Comparison of ENCODE assay signal across 17 cellular contexts in genomic region chr17:17018021-17018441, GRCh38. TPM values are rescaled to one million over a fixed set of nuclear protein-coding genes. Genes with fewer than 3 reads are reported as not detected.
DNase-seq lines count a peak whose midpoint lies in the region; ATAC-seq and TF ChIP-seq lines count a peak whose summit lies in the region.
"Had no signal": no experiment of that assay in that cellular context is flagged by ENCODE, and none has a peak within 500 bp of the region (broad histone marks: within the 10 kb centered on the region; RNA-seq: fewer than 3 reads in every experiment).

No MANE protein-coding gene starts in this region.

- H3K4me1 ChIP-seq in breast epithelium (no peaks in the 10 kb centered on the region), mucosa of descending colon (ENCODE audit: low read depth) (peaks cover 12% of the 10 kb centered on the region)
- H3K4me1 ChIP-seq: BE2C had no signal

- H3K27ac ChIP-seq in breast epithelium: peak overlapping the region; percentile 76 to 78
- H3K27ac ChIP-seq: heart left ventricle, thoracic aorta had no signal

- CTCF ChIA-PET in MCF 10A (lab: Yijun Ruan, JAX): no interaction called here
- CTCF ChIA-PET in WTC11 (lab: Charles Lee): no interaction called here

- BruUV-seq in MCF 10A (replicated peaks; lab: Mats Ljungman, UMichigan): no TSS peak

- no peaks in the 10 kb centered on the region for H3K27me3 Mint-ChIP-seq in MCF 10A (ENCODE audit: insufficient read depth, unreplicated experiment)
- peaks cover 2% of the 10 kb centered on the region; the same call in 1 of the 2 replicates for H3K27me3 Mint-ChIP-seq in WTC11 (ENCODE audit: low read depth)
- no peaks in the 10 kb centered on the region for H3K27me3 Mint-ChIP-seq in type B pancreatic cell
- H3K27me3 Mint-ChIP-seq: activated B cell treated with CpG ODN at 0.5 μM for 24 hours had no signal

- H3K36me3 ChIP-seq in breast epithelium (no peaks in the 10 kb centered on the region), mucosa of descending colon (ENCODE audit: low read depth) (no peaks in the 10 kb centered on the region)
- H3K36me3 ChIP-seq: BE2C, esophagus squamous epithelium, heart left ventricle, thoracic aorta had no signal

- DNase-seq in breast epithelium (ENCODE audit: low spot score in 2 of 2): peak in 1 of 2 donors; percentile 47
- DNase-seq in MCF 10A (ENCODE audit: unreplicated experiment): no peak
- DNase-seq in WTC11 (ENCODE audit: low spot score): no peak
- peak in 2 of 3 donors; percentile 22 to 34 for DNase-seq in mucosa of descending colon
- no peak for DNase-seq in type B pancreatic cell (ENCODE audit: extremely low spot score, unreplicated experiment)
- DNase-seq in stimulated activated CD4-positive, alpha-beta T cell treated with anti-CD3 and anti-CD28 coated beads, Interleukin-1b, Interleukin-23, amount 100 ng/mL, for 48 hours: no peak
- DNase-seq in NCI-H2107 (lab: John Stamatoyannopoulos, UW): no peak
- DNase-seq in kidney glomerular epithelial cell (lab: John Stamatoyannopoulos, UW): no peak
- DNase-seq: activated B cell treated with CpG ODN at 0.5 μM for 24 hours; activated CD8-positive, alpha-beta memory T cell treated with anti-CD3 and anti-CD28 coated beads, Interleukin-2, amount 50 U/mL, for 4 hours; BE2C; esophagus squamous epithelium; NCI-H1092 treated with DMSO at 0.1 percent for 48 hours; NCI-H345 had no signal

- no peaks in the 10 kb centered on the region for H3K36me3 Mint-ChIP-seq in MCF 10A (ENCODE audit: insufficient read depth, unreplicated experiment)
- H3K36me3 Mint-ChIP-seq in WTC11: no peaks in the 10 kb centered on the region
- H3K36me3 Mint-ChIP-seq in type B pancreatic cell: no peaks in the 10 kb centered on the region

- H3K4me3 ChIP-seq in breast epithelium (no peak overlapping the region), mucosa of descending colon (no peak overlapping the region)
- H3K4me3 ChIP-seq: esophagus squamous epithelium, heart left ventricle, thoracic aorta had no signal

- no peaks in the 10 kb centered on the region for H3K9me3 ChIP-seq in breast epithelium
- no peaks in the 10 kb centered on the region for H3K9me3 ChIP-seq in mucosa of descending colon
- H3K9me3 ChIP-seq: BE2C, esophagus squamous epithelium, heart left ventricle, thoracic aorta had no signal

- H3K27ac Mint-ChIP-seq in MCF 10A (ENCODE audit: low read depth, unreplicated experiment): no peak overlapping the region
- peak overlapping the region; percentile 76; the same call in 1 of the 2 replicates for H3K27ac Mint-ChIP-seq in WTC11
- H3K27ac Mint-ChIP-seq in type B pancreatic cell: peak overlapping the region; percentile 94
- H3K27ac Mint-ChIP-seq: activated B cell treated with CpG ODN at 0.5 μM for 24 hours had no signal

- no peak for ATAC-seq in WTC11
- ATAC-seq in mucosa of descending colon: no peak
- ATAC-seq: heart left ventricle had no signal

- POLR2A ChIA-PET in MCF 10A (lab: Yijun Ruan, JAX): no interaction called here
- POLR2A ChIA-PET in WTC11 (lab: Charles Lee): no interaction called here

- H3K4me3 Mint-ChIP-seq in MCF 10A (ENCODE audit: unreplicated experiment) (no peak overlapping the region), WTC11 (no peak overlapping the region), type B pancreatic cell (no peak overlapping the region)
- H3K4me3 Mint-ChIP-seq: activated B cell treated with CpG ODN at 0.5 μM for 24 hours had no signal

- H3K4me1 Mint-ChIP-seq in MCF 10A (ENCODE audit: insufficient read depth, unreplicated experiment) (peaks cover 25% of the 10 kb centered on the region), WTC11 (peaks cover 8% of the 10 kb centered on the region), type B pancreatic cell (ENCODE audit: unreplicated experiment) (peaks cover 16% of the 10 kb centered on the region)

- intact Hi-C loops in breast epithelium (cut with DNase I; ENCODE audit: low total_unique reads) (no loop called here), MCF 10A (cut with micrococcal nuclease) (no loop called here), mucosa of descending colon (cut with DNase I, micrococcal nuclease) (no loop called here)

- no peaks in the 10 kb centered on the region for H3K9me3 Mint-ChIP-seq in MCF 10A (ENCODE audit: unreplicated experiment)
- H3K9me3 Mint-ChIP-seq in WTC11: peaks cover 6% of the 10 kb centered on the region
- H3K9me3 Mint-ChIP-seq in type B pancreatic cell: no peaks in the 10 kb centered on the region
- H3K9me3 Mint-ChIP-seq: activated B cell treated with CpG ODN at 0.5 μM for 24 hours had no signal

- no peaks in the 10 kb centered on the region for H3K27me3 ChIP-seq in breast epithelium
- H3K27me3 ChIP-seq: BE2C, esophagus squamous epithelium, heart left ventricle had no signal

- TF ChIP-seq POLR2A in breast epithelium (IDR thresholded peaks at IDR 0.05): no peak

- no peak for TF ChIP-seq CTCF in breast epithelium (IDR thresholded peaks at IDR 0.05)
- no peak for TF ChIP-seq CTCF in MCF 10A (IDR thresholded peaks at IDR 0.05; ENCODE audit: unreplicated experiment)
- TF ChIP-seq CTCF in WTC11 (IDR thresholded peaks at IDR 0.05): no peak
- no peak for TF ChIP-seq CTCF in mucosa of descending colon (IDR thresholded peaks at IDR 0.05)
- TF ChIP-seq CTCF in type B pancreatic cell (conservative IDR thresholded peaks at IDR 0.05): no peak

TF ChIP-seq in WTC11, 78 proteins besides CTCF, POLR2A, EP300 and RAD21:
- TF ChIP-seq ELF4 (CRISPR knock-in tag; IDR thresholded peaks at IDR 0.05; ENCODE audit: low read depth): no peak
- TF ChIP-seq JUN (CRISPR knock-in tag; IDR thresholded peaks at IDR 0.05): no peak
- TF ChIP-seq TEAD4 (CRISPR knock-in tag; IDR thresholded peaks at IDR 0.05): no peak
- TF ChIP-seq, protein P1, sequence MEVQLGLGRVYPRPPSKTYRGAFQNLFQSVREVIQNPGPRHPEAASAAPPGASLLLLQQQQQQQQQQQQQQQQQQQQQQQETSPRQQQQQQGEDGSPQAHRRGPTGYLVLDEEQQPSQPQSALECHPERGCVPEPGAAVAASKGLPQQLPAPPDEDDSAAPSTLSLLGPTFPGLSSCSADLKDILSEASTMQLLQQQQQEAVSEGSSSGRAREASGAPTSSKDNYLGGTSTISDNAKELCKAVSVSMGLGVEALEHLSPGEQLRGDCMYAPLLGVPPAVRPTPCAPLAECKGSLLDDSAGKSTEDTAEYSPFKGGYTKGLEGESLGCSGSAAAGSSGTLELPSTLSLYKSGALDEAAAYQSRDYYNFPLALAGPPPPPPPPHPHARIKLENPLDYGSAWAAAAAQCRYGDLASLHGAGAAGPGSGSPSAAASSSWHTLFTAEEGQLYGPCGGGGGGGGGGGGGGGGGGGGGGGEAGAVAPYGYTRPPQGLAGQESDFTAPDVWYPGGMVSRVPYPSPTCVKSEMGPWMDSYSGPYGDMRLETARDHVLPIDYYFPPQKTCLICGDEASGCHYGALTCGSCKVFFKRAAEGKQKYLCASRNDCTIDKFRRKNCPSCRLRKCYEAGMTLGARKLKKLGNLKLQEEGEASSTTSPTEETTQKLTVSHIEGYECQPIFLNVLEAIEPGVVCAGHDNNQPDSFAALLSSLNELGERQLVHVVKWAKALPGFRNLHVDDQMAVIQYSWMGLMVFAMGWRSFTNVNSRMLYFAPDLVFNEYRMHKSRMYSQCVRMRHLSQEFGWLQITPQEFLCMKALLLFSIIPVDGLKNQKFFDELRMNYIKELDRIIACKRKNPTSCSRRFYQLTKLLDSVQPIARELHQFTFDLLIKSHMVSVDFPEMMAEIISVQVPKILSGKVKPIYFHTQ (CRISPR knock-in tag; IDR thresholded peaks at IDR 0.05): no peak
- TF ChIP-seq GTF2I (CRISPR knock-in tag; conservative IDR thresholded peaks at IDR 0.05): no peak
- TF ChIP-seq, protein P2, sequence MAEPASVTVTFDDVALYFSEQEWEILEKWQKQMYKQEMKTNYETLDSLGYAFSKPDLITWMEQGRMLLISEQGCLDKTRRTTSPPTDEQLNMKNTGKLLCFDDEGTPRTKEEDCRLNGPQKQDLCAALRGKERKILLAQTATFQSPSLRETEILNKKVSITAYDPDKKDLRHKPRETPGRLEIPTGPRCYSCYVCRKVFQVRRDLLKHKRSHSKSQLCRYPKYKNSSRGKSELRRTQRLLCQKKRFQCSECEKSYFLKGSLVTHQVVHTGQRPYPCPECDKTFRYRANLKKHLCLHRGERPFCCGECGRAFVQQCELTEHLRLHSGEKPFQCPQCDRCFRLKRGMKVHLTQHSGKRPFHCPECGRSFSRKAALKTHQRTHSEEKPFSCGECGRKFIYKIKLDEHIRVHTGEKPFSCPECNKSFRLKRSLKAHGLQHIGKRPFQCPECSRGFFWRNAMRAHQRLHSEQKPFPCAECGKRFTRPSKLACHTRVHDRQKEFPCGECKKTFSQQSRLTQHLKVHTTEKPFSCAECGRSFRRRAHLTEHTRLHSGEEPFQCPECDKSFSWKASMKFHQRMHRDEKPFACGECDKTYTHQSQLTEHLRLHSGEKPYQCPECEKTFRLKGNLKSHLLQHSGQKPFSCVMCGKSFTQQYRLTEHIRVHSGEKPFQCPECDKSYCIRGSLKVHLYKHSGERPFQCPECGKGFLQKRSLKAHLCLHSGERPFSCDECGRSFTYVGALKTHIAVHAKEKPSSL (CRISPR knock-in tag; conservative IDR thresholded peaks at IDR 0.05): no peak
- TF ChIP-seq, protein P3, sequence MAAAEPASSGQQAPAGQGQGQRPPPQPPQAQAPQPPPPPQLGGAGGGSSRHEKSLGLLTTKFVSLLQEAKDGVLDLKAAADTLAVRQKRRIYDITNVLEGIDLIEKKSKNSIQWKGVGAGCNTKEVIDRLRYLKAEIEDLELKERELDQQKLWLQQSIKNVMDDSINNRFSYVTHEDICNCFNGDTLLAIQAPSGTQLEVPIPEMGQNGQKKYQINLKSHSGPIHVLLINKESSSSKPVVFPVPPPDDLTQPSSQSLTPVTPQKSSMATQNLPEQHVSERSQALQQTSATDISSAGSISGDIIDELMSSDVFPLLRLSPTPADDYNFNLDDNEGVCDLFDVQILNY (CRISPR knock-in tag; IDR thresholded peaks at IDR 0.05): no peak
- no peak for TF ChIP-seq TEAD1 (CRISPR knock-in tag; IDR thresholded peaks at IDR 0.05)
- TF ChIP-seq ZNF423 (CRISPR knock-in tag; IDR thresholded peaks at IDR 0.05): no peak
- no peak for TF ChIP-seq IRF2 (CRISPR knock-in tag; IDR thresholded peaks at IDR 0.05; ENCODE audit: borderline replicate concordance, low read depth)
- no peak for TF ChIP-seq EMX1 (CRISPR knock-in tag; IDR thresholded peaks at IDR 0.05)
- no peak for TF ChIP-seq FOXP1 (CRISPR knock-in tag; IDR thresholded peaks at IDR 0.05; ENCODE audit: borderline replicate concordance)
TF ChIP-seq in WTC11: peak in this region for 0.

RNA-seq across cellular contexts. Expression of gene MPRIP, which starts 24.2 kb away (rescaled TPM):
- total RNA-seq in breast epithelium (100 to 1,000 TPM in 2 of 3 donors, 10 to 100 TPM in 1; 93.1 to 136 (median 124) TPM), MCF 10A (2022) (214 and 230 TPM in 2 replicates), WTC11 (2021) (127 to 140 TPM (median 136 TPM) in 3 replicates), mucosa of descending colon (100 to 1,000 TPM; 150 to 249 (median 231) TPM), type B pancreatic cell (ENCODE audit: low replicate concordance) (275 and 367 TPM in 2 replicates)

RNA-seq across cellular contexts. Expression of gene TNFRSF13B, which starts 46.1 kb away (rescaled TPM):
- 1 to 10 TPM in 1 of 3 donors, under 1 TPM in 1, not detected in 1; 0.80 to 2.9 TPM for total RNA-seq in breast epithelium
- total RNA-seq in MCF 10A (2022): not detected in 2 replicates
- 0.18 TPM in 2 of 3 replicates, not detected in the other for total RNA-seq in WTC11 (2021)
- 1 to 10 TPM in 1 of 3 donors, under 1 TPM in 2; 0.38 to 1.4 (median 0.98) TPM for total RNA-seq in mucosa of descending colon
- not detected in 2 replicates for total RNA-seq in type B pancreatic cell (ENCODE audit: low replicate concordance)
- total RNA-seq: esophagus squamous epithelium, heart left ventricle, SK-MEL-5, thoracic aorta had no signal

Comparison
In these comparisons a context has a peak if more than half of its experiments do, and no peak if none do; other contexts are left out.
1. DNase-seq: peak in mucosa of descending colon (2 of 3); none in MCF 10A (single experiment), WTC11 (single experiment), type B pancreatic cell (single experiment), stimulated activated CD4-positive, alpha-beta T cell treated with anti-CD3 and anti-CD28 coated beads, Interleukin-1b, Interleukin-23, amount 100 ng/mL, for 48 hours (single experiment), NCI-H2107 (single experiment) and kidney glomerular epithelial cell (single experiment).